18 cellular contexts compared by ENCODE assay signal in the genomic region with DNA sequence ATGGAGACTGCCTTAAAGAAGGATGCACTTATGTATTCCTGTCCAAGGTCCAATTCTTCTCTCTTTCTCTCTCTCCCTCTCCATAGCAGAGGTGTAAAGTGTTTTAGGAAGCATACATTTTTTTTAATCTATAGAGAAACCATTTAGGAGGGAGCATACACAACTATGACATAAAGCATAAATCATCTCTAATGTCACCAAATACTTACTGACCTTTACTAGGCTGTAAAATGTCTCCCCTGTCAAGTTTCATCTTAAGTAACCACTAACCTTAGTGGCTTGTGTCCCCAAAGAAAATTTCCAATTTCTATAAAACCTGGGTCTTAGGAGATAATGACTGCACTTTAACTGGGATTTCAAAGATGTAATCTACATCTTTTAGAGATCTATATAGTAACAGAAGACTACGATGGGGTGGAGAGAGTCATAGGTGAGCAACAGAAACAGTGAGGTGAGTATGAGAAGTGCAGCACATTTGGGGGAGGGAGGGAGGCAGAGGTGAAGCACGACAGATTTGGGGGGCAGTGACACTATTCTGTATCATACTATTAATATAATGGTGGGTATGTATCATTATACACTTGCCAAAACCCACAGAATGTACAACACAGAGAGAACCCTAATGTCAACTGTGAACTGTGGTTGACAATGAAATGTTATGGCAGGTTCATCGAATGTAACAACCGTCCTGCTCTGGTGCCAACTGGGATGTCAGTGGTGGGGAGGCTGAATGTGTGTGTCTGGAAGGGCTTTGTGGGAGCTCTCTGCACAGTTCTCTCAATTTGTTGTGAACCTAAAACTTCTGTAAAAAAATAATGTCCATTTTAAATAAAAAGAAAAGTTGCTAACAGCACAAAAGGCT.
DNase-seq lines count a peak whose midpoint lies in the region; ATAC-seq, FAIRE-seq and TF ChIP-seq lines count a peak whose summit lies in the region.
"Had no signal": no experiment of that assay in that cellular context is flagged by ENCODE, and none has a peak within 500 bp of the region (broad histone marks: within the 10 kb centered on the region; RNA-seq: fewer than 3 reads in every experiment).

No MANE protein-coding gene starts in this region.

- ATAC-seq in CD4-positive, CD25-positive, alpha-beta regulatory T cell (ENCODE audit: low read depth in 2 of 2), result no peak
- ATAC-seq in natural killer cell, result peak in 2 of 3 donors; percentile 5 to 10
- no peak for ATAC-seq in HG03469 (IDR thresholded peaks at IDR 0.05; ENCODE audit: unreplicated experiment)
- ATAC-seq: Right ventricle myocardium inferior had no signal

- H3K4me1 Mint-ChIP-seq in CD4-positive, CD25-positive, alpha-beta regulatory T cell, result peaks cover 51 to 97% (median 77%) of the 10 kb centered on the region in 4 donors
- peaks cover 94 to 97% of the 10 kb centered on the region in 2 donors for H3K4me1 Mint-ChIP-seq in natural killer cell

- CTCF ChIA-PET in HEK293T (lab: Yijun Ruan, JAX), result no interaction called here

- TF ChIP-seq POLR2A in H54 (IDR thresholded peaks at IDR 0.05; ENCODE audit: low read depth, low read length), result no peak

- H3K9me3 Mint-ChIP-seq in CD4-positive, CD25-positive, alpha-beta regulatory T cell, result peaks cover 0 to 4% (median 0%) of the 10 kb centered on the region in 7 donors
- H3K9me3 Mint-ChIP-seq in natural killer cell, result no peaks in the 10 kb centered on the region

- intact Hi-C loops in natural killer cell (cut with micrococcal nuclease), result loop anchor here (1.0 to 5.0 kb wide), 6 partner anchors 10 to 63 kb away; no protein-coding TSS in a partner anchor

- no peaks in the 10 kb centered on the region for H3K27me3 ChIP-seq in CD4-positive, CD25-positive, alpha-beta regulatory T cell (ENCODE audit: control insufficient read depth, insufficient read depth, low read length)
- H3K27me3 ChIP-seq: breast epithelium, suprapubic skin had no signal

- DNase-seq in CD4-positive, CD25-positive, alpha-beta regulatory T cell, result no peak
- DNase-seq in HEK293T (ENCODE audit: extremely low spot score) (no peak), natural killer cell (no peak), NCI-H748 treated with DMSO at 0.1 percent for 48 hours (lab: John Stamatoyannopoulos, UW) (no peak), H54 (ENCODE audit: insufficient read length, low spot score) (no peak), GF-D8 (lab: John Stamatoyannopoulos, UW) (no peak)
- DNase-seq: activated naive CD4-positive, alpha-beta T cell treated with anti-CD3 and anti-CD28 coated beads, Interleukin-2, amount 10 ng/mL, durations not matched to agents 7 days and 5 days; GOT3; head of caudate nucleus; NCI-H1092 treated with DMSO at 0.1 percent for 48 hours; NK-92 treated with Interleukin-12 subunit alpha and Interleukin-12 subunit beta, amount 100 ng/mL, for 24 hours had no signal

- peaks cover 20% of the 10 kb centered on the region for H3K36me3 Mint-ChIP-seq in CD4-positive, CD25-positive, alpha-beta regulatory T cell
- no peaks in the 10 kb centered on the region for H3K36me3 Mint-ChIP-seq in natural killer cell

- no peak for TF ChIP-seq CTCF in natural killer cell (IDR thresholded peaks at IDR 0.05)

- H3K27me3 Mint-ChIP-seq in CD4-positive, CD25-positive, alpha-beta regulatory T cell, result no peaks in the 10 kb centered on the region
- H3K27me3 Mint-ChIP-seq in natural killer cell (ENCODE audit: low read depth in 2 of 2), result no peaks in the 10 kb centered on the region
- H3K27me3 Mint-ChIP-seq: activated naive CD4-positive, alpha-beta T cell treated with anti-CD3 and anti-CD28 coated beads, Interleukin-2, amount 10 ng/mL, durations not matched to agents 7 days and 5 days had no signal

- peak overlapping the region in 2 of 4 donors; percentile 41 to 71 for H3K4me3 Mint-ChIP-seq in CD4-positive, CD25-positive, alpha-beta regulatory T cell
- H3K4me3 Mint-ChIP-seq in natural killer cell, result peak overlapping the region; percentile 90
- H3K4me3 Mint-ChIP-seq: activated naive CD4-positive, alpha-beta T cell treated with anti-CD3 and anti-CD28 coated beads, Interleukin-2, amount 10 ng/mL, durations not matched to agents 7 days and 5 days had no signal

- no peak for FAIRE-seq in H54 (lab: Jason Lieb, UNC)
- FAIRE-seq: D721Med, islet of Langerhans had no signal

- peak overlapping the region; percentile 33 for H3K4me3 ChIP-seq in CD4-positive, CD25-positive, alpha-beta regulatory T cell (ENCODE audit: low read depth, low read length)
- H3K4me3 ChIP-seq: breast epithelium, suprapubic skin had no signal

- peaks cover 76% of the 10 kb centered on the region for H3K4me1 ChIP-seq in CD4-positive, CD25-positive, alpha-beta regulatory T cell (ENCODE audit: control insufficient read depth, insufficient read depth, low read length, poor library complexity, severe bottlenecking)
- H3K4me1 ChIP-seq: breast epithelium had no signal

- H3K27ac ChIP-seq in CD4-positive, CD25-positive, alpha-beta regulatory T cell (ENCODE audit: insufficient read depth, low read length, poor library complexity, severe bottlenecking), result peak overlapping the region; percentile 53
- H3K27ac ChIP-seq in angular gyrus (ENCODE audit: low read depth, low read length), result peak overlapping the region; percentile 1
- H3K27ac ChIP-seq: suprapubic skin had no signal

- H3K36me3 ChIP-seq in CD4-positive, CD25-positive, alpha-beta regulatory T cell (ENCODE audit: control insufficient read depth, insufficient read depth, low read length), result no peaks in the 10 kb centered on the region
- H3K36me3 ChIP-seq: breast epithelium, suprapubic skin had no signal

- POLR2A ChIA-PET in HEK293T (lab: Yijun Ruan, JAX), result no interaction called here

- no peaks in the 10 kb centered on the region for H3K9me3 ChIP-seq in CD4-positive, CD25-positive, alpha-beta regulatory T cell (ENCODE audit: control insufficient read depth in 2 of 2, low read length in 2 of 2)
- H3K9me3 ChIP-seq: breast epithelium, suprapubic skin had no signal

- peak overlapping the region; percentile 70 to 98 (median 88) for H3K27ac Mint-ChIP-seq in CD4-positive, CD25-positive, alpha-beta regulatory T cell
- H3K27ac Mint-ChIP-seq in natural killer cell, result peak overlapping the region; percentile 99

TF ChIP-seq in HEK293T, 16 proteins besides CTCF, POLR2A, EP300 and RAD21:
- TF ChIP-seq CTBP1 (IDR thresholded peaks at IDR 0.05; ENCODE audit: borderline replicate concordance), result no peak
- TF ChIP-seq, protein P1, sequence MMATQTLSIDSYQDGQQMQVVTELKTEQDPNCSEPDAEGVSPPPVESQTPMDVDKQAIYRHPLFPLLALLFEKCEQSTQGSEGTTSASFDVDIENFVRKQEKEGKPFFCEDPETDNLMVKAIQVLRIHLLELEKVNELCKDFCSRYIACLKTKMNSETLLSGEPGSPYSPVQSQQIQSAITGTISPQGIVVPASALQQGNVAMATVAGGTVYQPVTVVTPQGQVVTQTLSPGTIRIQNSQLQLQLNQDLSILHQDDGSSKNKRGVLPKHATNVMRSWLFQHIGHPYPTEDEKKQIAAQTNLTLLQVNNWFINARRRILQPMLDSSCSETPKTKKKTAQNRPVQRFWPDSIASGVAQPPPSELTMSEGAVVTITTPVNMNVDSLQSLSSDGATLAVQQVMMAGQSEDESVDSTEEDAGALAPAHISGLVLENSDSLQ (IDR thresholded peaks at IDR 0.05), result peak; percentile 75

Comparison
In these comparisons a context has a peak if more than half of its experiments do, and no peak if none do; other contexts are left out.
1. ATAC-seq: peak in natural killer cell (2 of 3); none in CD4-positive, CD25-positive, alpha-beta regulatory T cell (0 of 2) and HG03469 (single experiment).